Comparison of ENCODE assay signal across 1 cellular context in the genomic region with DNA sequence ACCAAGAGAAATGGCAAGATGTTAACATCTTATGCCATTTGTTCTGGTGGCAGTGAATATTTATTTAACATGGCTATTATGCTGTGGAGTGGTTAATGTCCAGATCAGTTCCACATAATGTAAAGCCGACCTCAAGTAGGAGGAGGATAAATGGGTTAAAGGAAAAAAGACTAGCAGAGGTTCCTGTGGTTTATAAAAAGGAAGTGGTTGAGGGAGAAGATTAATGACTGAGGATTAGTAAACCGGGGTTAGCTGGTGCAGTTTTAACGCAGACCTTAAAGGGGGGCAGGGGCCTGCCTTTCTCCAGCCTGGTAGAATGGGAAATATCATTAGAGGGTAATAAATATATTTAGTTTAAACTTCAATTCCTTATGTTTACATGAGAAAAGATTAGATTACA.
TF ChIP-seq lines count a peak whose summit lies in the region.

No MANE protein-coding gene starts in this region.

TF ChIP-seq in A549, 52 proteins besides CTCF, POLR2A, EP300 and RAD21 (continued from another document):
- TF ChIP-seq NFE2L2 (conservative IDR thresholded peaks at IDR 0.05; ENCODE audit: low read length) = no peak
